ENCODE assay signal across 22 cellular contexts in the genomic region with DNA sequence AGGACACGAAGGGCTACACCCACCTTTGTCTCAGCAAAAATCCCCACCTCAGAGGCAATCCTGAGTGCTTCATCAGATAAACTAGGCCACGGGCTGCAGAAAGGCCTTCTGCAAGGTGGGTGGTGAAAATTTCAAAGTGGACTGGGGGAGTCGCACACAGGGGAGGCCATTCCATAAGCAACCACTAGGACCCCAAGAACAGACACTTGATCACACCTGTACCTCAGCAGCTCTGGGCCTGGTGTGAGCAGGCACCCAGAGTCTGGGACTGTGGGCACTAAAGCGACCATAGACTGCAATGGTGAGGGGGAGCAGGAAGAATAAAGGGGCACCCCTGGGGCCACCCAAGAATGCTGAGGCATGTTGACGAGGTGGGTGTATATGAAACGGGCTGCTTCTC.
"Had no signal": no experiment of that assay in that cellular context is flagged by ENCODE, and none has a peak within 500 bp of the region (broad histone marks: within the 10 kb centered on the region; RNA-seq: fewer than 3 reads in every experiment).

No MANE protein-coding gene starts in this region.

- H3K27ac ChIP-seq: Peyer's patch had no signal

- H3K27me3 Mint-ChIP-seq: activated naive CD8-positive, alpha-beta T cell treated with anti-CD3 and anti-CD28 coated beads for 36 hours had no signal

- H3K27me3 ChIP-seq: MG63, Peyer's patch had no signal

- H3K4me3 ChIP-seq: MG63, Peyer's patch had no signal

- H3K4me3 Mint-ChIP-seq: activated naive CD4-positive, alpha-beta T cell treated with anti-CD3 and anti-CD28 coated beads for 36 hours; activated naive CD8-positive, alpha-beta T cell treated with anti-CD3 and anti-CD28 coated beads for 36 hours; activated T-cell treated with anti-CD3 and anti-CD28 coated beads, Interleukin-2, amount 50 U/mL, for 4 hours; T-helper 1 cell treated with Interleukin-12 subunit alpha and Interleukin-12 subunit beta and Interleukin-4 antibody, amounts not matched to agents 30 μg/mL and 1 μg/mL, for 36 hours had no signal

- H3K27ac Mint-ChIP-seq: activated naive CD4-positive, alpha-beta T cell treated with anti-CD3 and anti-CD28 coated beads for 36 hours; activated naive CD8-positive, alpha-beta T cell treated with anti-CD3 and anti-CD28 coated beads for 36 hours; T-helper 1 cell treated with Interleukin-12 subunit alpha and Interleukin-12 subunit beta and Interleukin-4 antibody, amounts not matched to agents 30 μg/mL and 1 μg/mL, for 36 hours had no signal

- H3K4me1 Mint-ChIP-seq: activated naive CD8-positive, alpha-beta T cell treated with anti-CD3 and anti-CD28 coated beads for 36 hours had no signal

- FAIRE-seq: TTC549 had no signal

- DNase-seq: activated CD4-positive, alpha-beta T cell treated with anti-CD3 and anti-CD28 coated beads for 48 hours; activated CD4-positive, alpha-beta T cell treated with anti-CD3 and anti-CD28 coated beads, Interleukin-2, amount 50 U/mL, for 4 hours; activated CD8-positive, alpha-beta memory T cell treated with anti-CD3 and anti-CD28 coated beads for 24 hours; activated gamma-delta T cell; activated naive CD4-positive, alpha-beta T cell treated with anti-CD3 and anti-CD28 coated beads for 36 hours; activated naive CD8-positive, alpha-beta T cell treated with anti-CD3 and anti-CD28 coated beads for 36 hours; activated T-cell treated with anti-CD3 and anti-CD28 coated beads, Interleukin-2, amount 50 U/mL, for 4 hours; cerebellar nuclear complex; MG63; NCI-H1105; NCI-H1436; NCI-H1694 treated with DMSO at 0.1 percent for 48 hours; NCI-H2029 treated with DMSO at 0.1 percent for 48 hours; NCI-H510A treated with DMSO at 0.1 percent for 48 hours; NCI-H69; NK-92 treated with Interleukin-12 subunit alpha and Interleukin-12 subunit beta, amount 100 ng/mL, for 24 hours; OCI-M1; Peyer's patch; SHP77 treated with DMSO at 0.1 percent for 48 hours; T-helper 9 cell had no signal

- H3K9me3 Mint-ChIP-seq: activated naive CD4-positive, alpha-beta T cell treated with anti-CD3 and anti-CD28 coated beads for 36 hours; activated naive CD8-positive, alpha-beta T cell treated with anti-CD3 and anti-CD28 coated beads for 36 hours; activated T-cell treated with anti-CD3 and anti-CD28 coated beads, Interleukin-2, amount 50 U/mL, for 4 hours; T-helper 1 cell treated with Interleukin-12 subunit alpha and Interleukin-12 subunit beta and Interleukin-4 antibody, amounts not matched to agents 30 μg/mL and 1 μg/mL, for 36 hours had no signal

- H3K9me3 ChIP-seq: MG63, Peyer's patch had no signal

- ATAC-seq: activated T-cell treated with anti-CD3 and anti-CD28 coated beads, Interleukin-2, amount 50 U/mL, for 4 hours had no signal

- H3K4me1 ChIP-seq: Peyer's patch had no signal
